1 cellular context compared by ENCODE assay signal in the genomic region with DNA sequence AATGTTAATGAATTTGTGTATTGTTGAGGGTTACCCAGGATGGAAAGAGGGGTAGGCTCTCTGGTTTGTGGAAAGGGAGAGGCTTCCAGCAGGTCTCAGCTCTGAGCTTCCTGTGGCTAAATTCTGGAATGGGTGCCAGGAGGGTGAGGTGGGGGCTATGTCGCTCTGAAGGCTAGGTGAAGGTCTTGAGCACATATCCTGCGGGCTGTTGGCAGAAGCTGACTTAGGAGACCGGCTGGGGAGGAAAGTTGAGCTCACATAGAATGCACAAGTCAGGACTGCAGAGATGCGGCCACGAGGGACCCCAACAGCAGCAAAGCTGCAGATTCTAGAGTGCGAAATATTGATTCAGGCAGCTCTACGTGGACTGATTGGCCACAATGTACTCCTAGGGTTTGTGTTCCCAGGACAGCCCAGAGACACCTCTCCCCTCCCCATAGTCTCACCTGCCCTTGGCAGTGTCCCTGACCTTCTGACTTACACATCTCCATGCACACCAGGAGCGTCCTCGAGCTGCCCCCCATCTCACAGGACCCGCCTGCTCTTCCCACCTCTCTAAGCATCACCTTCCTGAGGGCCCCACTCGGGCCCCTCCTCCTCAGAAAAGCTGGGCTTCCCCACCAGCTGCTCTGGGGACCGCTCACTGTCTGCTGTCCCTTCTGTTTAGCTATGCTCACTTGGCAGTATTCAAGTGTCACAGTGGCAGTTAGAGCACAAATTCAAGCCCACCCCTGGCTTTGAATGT.
TF ChIP-seq lines count a peak whose summit lies in the region.

No MANE protein-coding gene starts in this region.

TF ChIP-seq in IMR-90, 13 proteins besides CTCF, POLR2A, EP300 and RAD21 (continued from another document):
- TF ChIP-seq, protein P1, sequence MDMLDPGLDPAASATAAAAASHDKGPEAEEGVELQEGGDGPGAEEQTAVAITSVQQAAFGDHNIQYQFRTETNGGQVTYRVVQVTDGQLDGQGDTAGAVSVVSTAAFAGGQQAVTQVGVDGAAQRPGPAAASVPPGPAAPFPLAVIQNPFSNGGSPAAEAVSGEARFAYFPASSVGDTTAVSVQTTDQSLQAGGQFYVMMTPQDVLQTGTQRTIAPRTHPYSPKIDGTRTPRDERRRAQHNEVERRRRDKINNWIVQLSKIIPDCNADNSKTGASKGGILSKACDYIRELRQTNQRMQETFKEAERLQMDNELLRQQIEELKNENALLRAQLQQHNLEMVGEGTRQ (IDR thresholded peaks at IDR 0.05; ENCODE audit: low read depth, low read length) = no peak
- no peak for TF ChIP-seq CHD1 (IDR thresholded peaks at IDR 0.05; ENCODE audit: low read depth, low read length)
